In the genomic region with DNA sequence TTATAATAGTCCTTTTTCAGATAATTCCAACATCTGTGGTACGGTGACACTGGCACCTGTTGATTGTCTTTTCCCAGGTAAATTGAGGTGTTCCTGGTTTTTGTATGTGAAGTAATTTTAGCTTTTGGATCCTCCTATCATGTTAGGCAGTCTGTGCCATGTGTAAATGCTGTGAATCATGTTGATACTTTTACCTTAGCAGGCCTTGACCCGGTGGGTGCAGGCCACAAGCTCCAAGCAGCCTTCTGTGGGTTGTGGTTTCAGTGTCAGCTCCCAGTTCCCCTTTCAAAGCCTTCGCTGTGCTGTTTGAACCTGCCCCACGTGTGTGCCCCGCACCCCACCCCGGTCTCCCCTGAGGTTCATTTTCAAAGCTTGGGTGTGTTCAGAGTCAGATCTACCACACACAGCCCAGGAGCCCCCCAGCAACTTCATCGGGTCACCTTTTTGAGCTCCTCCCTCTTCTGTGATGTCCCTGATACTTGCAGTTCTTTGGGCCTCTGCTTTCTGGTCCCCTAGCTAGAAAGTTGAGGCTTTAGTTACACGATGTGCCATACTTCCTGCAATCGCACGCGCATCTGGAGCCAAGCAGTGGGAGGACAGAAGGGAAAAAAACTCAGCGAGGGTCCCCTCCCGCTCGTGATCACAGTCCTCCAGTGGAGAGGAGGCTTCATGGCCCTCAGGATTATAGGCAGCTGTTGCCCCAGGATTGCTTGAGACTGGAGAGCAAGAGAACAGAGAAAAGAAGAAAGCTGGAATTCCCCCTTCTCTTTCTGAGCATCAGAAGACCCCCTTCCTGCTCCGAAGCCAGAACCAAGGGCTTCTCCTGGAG, we compare ENCODE assay signal across 9 cellular contexts. TPM values are rescaled to one million over a fixed set of nuclear protein-coding genes. Genes with fewer than 3 reads are reported as not detected.
DNase-seq lines count a peak whose midpoint lies in the region; ATAC-seq and TF ChIP-seq lines count a peak whose summit lies in the region.
"Had no signal": no experiment of that assay in that cellular context is flagged by ENCODE, and none has a peak within 500 bp of the region (broad histone marks: within the 10 kb centered on the region; RNA-seq: fewer than 3 reads in every experiment).

No MANE protein-coding gene starts in this region.

- peak overlapping the region; percentile 62 for H3K4me3 Mint-ChIP-seq in stimulated activated memory B cell treated with anti-CD40 and anti-IgM and Interleukin-4, amounts not matched to agents 10 μg/mL and 1 μg/mL and 100 μg/mL, for 72 hours
- no peak overlapping the region for H3K4me3 Mint-ChIP-seq in glutamatergic neuron (ENCODE audit: unreplicated experiment)

- peak overlapping the region; percentile 82 for H3K27ac Mint-ChIP-seq in stimulated activated memory B cell treated with anti-CD40 and anti-IgM and Interleukin-4, amounts not matched to agents 10 μg/mL and 1 μg/mL and 100 μg/mL, for 72 hours
- no peak overlapping the region for H3K27ac Mint-ChIP-seq in glutamatergic neuron (ENCODE audit: unreplicated experiment)

- DNase-seq in GM19240 (ENCODE audit: insufficient read length, low spot score), result peak; percentile 96
- peak; percentile 42 for DNase-seq in UCSD-AML1 (lab: John Stamatoyannopoulos, UW; ENCODE audit: unreplicated experiment)
- peak; percentile 21 for DNase-seq in effector CD4-positive, alpha-beta T cell
- no peak for DNase-seq in glutamatergic neuron
- DNase-seq in mesenteric fat pad (ENCODE audit: low spot score), result no peak
- DNase-seq in NCI-H1048 (lab: John Stamatoyannopoulos, UW), result no peak

- H3K4me1 Mint-ChIP-seq in stimulated activated memory B cell treated with anti-CD40 and anti-IgM and Interleukin-4, amounts not matched to agents 10 μg/mL and 1 μg/mL and 100 μg/mL, for 72 hours, result peaks cover 52% of the 10 kb centered on the region
- H3K4me1 Mint-ChIP-seq in glutamatergic neuron (ENCODE audit: low read depth, unreplicated experiment), result peaks cover 9% of the 10 kb centered on the region

- peak; percentile 94 for ATAC-seq in HG03108 (IDR thresholded peaks at IDR 0.05; ENCODE audit: unreplicated experiment)
- peak; percentile 96 for ATAC-seq in stimulated activated memory B cell treated with anti-CD40 and anti-IgM and Interleukin-4, amounts not matched to agents 10 μg/mL and 1 μg/mL and 100 μg/mL, for 72 hours
- ATAC-seq: Panc1 had no signal

- no peak for TF ChIP-seq CTCF in glutamatergic neuron (IDR thresholded peaks at IDR 0.05; ENCODE audit: partially characterized antibody, unreplicated experiment)

- H3K27me3 Mint-ChIP-seq in stimulated activated memory B cell treated with anti-CD40 and anti-IgM and Interleukin-4, amounts not matched to agents 10 μg/mL and 1 μg/mL and 100 μg/mL, for 72 hours, result peaks cover 51% of the 10 kb centered on the region
- H3K27me3 Mint-ChIP-seq in glutamatergic neuron (ENCODE audit: unreplicated experiment), result no peaks in the 10 kb centered on the region

- H3K9me3 Mint-ChIP-seq in stimulated activated memory B cell treated with anti-CD40 and anti-IgM and Interleukin-4, amounts not matched to agents 10 μg/mL and 1 μg/mL and 100 μg/mL, for 72 hours, result no peaks in the 10 kb centered on the region
- peaks cover 2% of the 10 kb centered on the region for H3K9me3 Mint-ChIP-seq in glutamatergic neuron (ENCODE audit: unreplicated experiment)

- H3K36me3 Mint-ChIP-seq in stimulated activated memory B cell treated with anti-CD40 and anti-IgM and Interleukin-4, amounts not matched to agents 10 μg/mL and 1 μg/mL and 100 μg/mL, for 72 hours, result peaks cover 50% of the 10 kb centered on the region
- H3K36me3 Mint-ChIP-seq in glutamatergic neuron (ENCODE audit: unreplicated experiment), result no peaks in the 10 kb centered on the region

RNA-seq across cellular contexts. Expression of a gene that starts 8.7 kb away (rescaled TPM):
- total RNA-seq in glutamatergic neuron (ENCODE audit: unreplicated experiment) (not detected), mesenteric fat pad (0.67 TPM)

RNA-seq across cellular contexts. Expression of a gene that starts 49.5 kb away (rescaled TPM):
- total RNA-seq in glutamatergic neuron (ENCODE audit: unreplicated experiment), result 174 TPM
- total RNA-seq in mesenteric fat pad, result 25.5 TPM

Comparison
In these comparisons a context has a peak if more than half of its experiments do, and no peak if none do; other contexts are left out.
1. DNase-seq: peak in GM19240 (single experiment), UCSD-AML1 (single experiment) and effector CD4-positive, alpha-beta T cell (single experiment); none in glutamatergic neuron (single experiment), mesenteric fat pad (single experiment) and NCI-H1048 (single experiment).